In genomic region chr11:34565417-34566208, GRCh38 we compare ENCODE assay signal across 9 cellular contexts. TPM values are rescaled to one million over a fixed set of nuclear protein-coding genes. Genes with fewer than 3 reads are reported as not detected.
DNase-seq lines count a peak whose midpoint lies in the region; ATAC-seq and TF ChIP-seq lines count a peak whose summit lies in the region.
"Had no signal": no experiment of that assay in that cellular context is flagged by ENCODE, and none has a peak within 500 bp of the region (broad histone marks: within the 10 kb centered on the region; RNA-seq: fewer than 3 reads in every experiment).

No MANE protein-coding gene starts in this region.

- CTCF ChIA-PET in HEK293T (lab: Yijun Ruan, JAX) = no interaction called here

- in situ Hi-C loops in G401 (cut with HindIII; ENCODE audit: low sequenced_read_pairs) = no loop called here

- ATAC-seq in GM21619 (IDR thresholded peaks at IDR 0.05; ENCODE audit: unreplicated experiment) = no peak

- DNase-seq in COLO829 (ENCODE audit: low spot score) (peak; percentile 29), HEK293T (ENCODE audit: extremely low spot score) (peak; percentile 53), SKM-1 (lab: John Stamatoyannopoulos, UW; ENCODE audit: unreplicated experiment) (peak; percentile 6), iPS-NIHi11 (ENCODE audit: low spot score) (peak; percentile 64), G401 (ENCODE audit: low spot score) (no peak), ecto neural progenitor cell (ENCODE audit: low spot score) (no peak), posterior vena cava (ENCODE audit: low spot score) (no peak)

- POLR2A ChIA-PET in HEK293T (lab: Yijun Ruan, JAX) = no interaction called here

- intact Hi-C loops in posterior vena cava (cut with DNase I) = no loop called here

TF ChIP-seq in HEK293T, 16 proteins besides CTCF, POLR2A, EP300 and RAD21:
- TF ChIP-seq FOXK2 (IDR thresholded peaks at IDR 0.05) (no peak), NFRKB (IDR thresholded peaks at IDR 0.05) (no peak), BHLHE40 (IDR thresholded peaks at IDR 0.05; ENCODE audit: borderline replicate concordance) (no peak), FOXM1 (IDR thresholded peaks at IDR 0.05; ENCODE audit: borderline replicate concordance) (no peak), L3MBTL2 (conservative IDR thresholded peaks at IDR 0.05) (no peak), FOXA1 (IDR thresholded peaks at IDR 0.05) (no peak), CTBP1 (IDR thresholded peaks at IDR 0.05; ENCODE audit: borderline replicate concordance) (no peak), ARNT (IDR thresholded peaks at IDR 0.05) (no peak), SUZ12 (IDR thresholded peaks at IDR 0.05) (no peak), SP1 (IDR thresholded peaks at IDR 0.05) (no peak), TARDBP (IDR thresholded peaks at IDR 0.05) (no peak), ZNF384 (IDR thresholded peaks at IDR 0.05) (no peak), PKNOX1 (IDR thresholded peaks at IDR 0.05) (no peak)
TF ChIP-seq in HEK293T: peak in this region for 0.

RNA-seq across cellular contexts. Expression of gene ELF5, which starts 52.0 kb away (rescaled TPM):
- not detected in 2 replicates for total RNA-seq in G401 (2014; rRNA removed; shearing (Covaris generic))
- total RNA-seq in posterior vena cava = not detected
- total RNA-seq: mesenteric fat pad had no signal

RNA-seq across cellular contexts. Expression of gene EHF, which starts 55.3 kb away (rescaled TPM):
- not detected in 2 replicates for total RNA-seq in G401 (2014; rRNA removed; shearing (Covaris generic))
- total RNA-seq in posterior vena cava = not detected

Comparison
In these comparisons a context has a peak if more than half of its experiments do, and no peak if none do; other contexts are left out.
1. DNase-seq: peak in COLO829 (single experiment), HEK293T (single experiment), SKM-1 (single experiment) and iPS-NIHi11 (single experiment); none in G401 (single experiment), ecto neural progenitor cell (single experiment) and posterior vena cava (single experiment).